Comparison of ENCODE assay signal across 8 cellular contexts in the genomic region with DNA sequence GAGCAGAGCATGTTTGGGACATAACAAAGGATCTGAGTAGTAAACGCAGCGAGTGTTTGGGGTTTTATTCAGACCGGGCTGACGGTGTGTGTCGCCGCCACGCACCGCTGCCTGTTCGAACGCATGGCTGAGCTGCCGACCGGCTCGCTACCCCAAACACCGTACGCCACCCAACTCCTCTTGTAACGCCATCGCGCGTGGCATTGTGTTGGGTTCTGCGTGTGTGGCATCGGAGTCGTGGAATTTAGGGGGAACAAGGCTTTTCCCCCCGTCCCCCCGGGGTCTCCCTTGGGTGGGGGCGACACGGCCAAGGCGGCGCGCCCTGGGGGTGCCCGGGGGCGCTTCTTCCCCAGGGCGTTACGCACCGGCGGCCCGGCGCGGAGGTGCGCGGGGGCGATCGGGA. TPM values are rescaled to one million over a fixed set of nuclear protein-coding genes. Genes with fewer than 3 reads are reported as not detected.
A peak's percentile ranks its signal among the peaks of the same experiment; 100 is the strongest.
DNase-seq lines count a peak whose midpoint lies in the region; ATAC-seq, FAIRE-seq and TF ChIP-seq lines count a peak whose summit lies in the region.

No MANE protein-coding gene starts in this region.

- RAD21 ChIA-PET in GM12878 (lab: Charles Lee; ENCODE audit: unreplicated experiment), result interaction anchor here (1.1 to 1.3 kb wide), 2 partner anchors 18 to 358 kb away, joined by 3 read pairs; no protein-coding TSS in a partner anchor

- BruUV-seq in GM12878 (replicated peaks; lab: Mats Ljungman, UMichigan), result no TSS peak

- H3K79me2 ChIP-seq in GM12878 (ENCODE audit: control insufficient read depth, insufficient read depth, low read length), result no peaks in the 10 kb centered on the region

- H3K27ac ChIP-seq in HUES64 (ENCODE audit: low read depth, low read length) (peak overlapping the region; percentile 46; the same call in 1 of the 2 replicates), GM12878 (ENCODE audit: control insufficient read depth, insufficient read depth) (no peak overlapping the region), left lung (peak overlapping the region; percentile 85 to 90), transverse colon (peak overlapping the region; percentile 82 to 95 (median 88))

- H3K4me3 ChIP-seq in HUES64 (ENCODE audit: low read length), result peak overlapping the region; percentile 71
- H3K4me3 ChIP-seq in GM12878, result peak overlapping the region; percentile 61; the same call in 1 of the 2 replicates
- H3K4me3 ChIP-seq in left lung, result peak overlapping the region; percentile 68 to 75
- peak overlapping the region; percentile 57 to 73 (median 58) for H3K4me3 ChIP-seq in transverse colon

- no peak for TF ChIP-seq POLR2A in GM12878 (IDR thresholded peaks at IDR 0.05; ENCODE audit: low read depth, low read length)
- no peak for TF ChIP-seq POLR2A in transverse colon (IDR thresholded peaks at IDR 0.05)

- ATAC-seq in GM18858 (IDR thresholded peaks at IDR 0.05; ENCODE audit: unreplicated experiment) (peak; percentile 20), GM12878 (peak; percentile 67), left lung (no peak), HG03457 (IDR thresholded peaks at IDR 0.05; ENCODE audit: unreplicated experiment) (no peak)

- TF ChIP-seq RAD21 in GM12878 (IDR thresholded peaks at IDR 0.05; ENCODE audit: insufficient read depth, low read depth, low read length), result no peak

- H3K36me3 ChIP-seq in HUES64 (ENCODE audit: insufficient read depth, low read length) (no peaks in the 10 kb centered on the region), GM12878 (ENCODE audit: control insufficient read depth in 2 of 2, insufficient read depth in 2 of 2, low read length in 1 of 2) (no peaks in the 10 kb centered on the region), left lung (no peaks in the 10 kb centered on the region), transverse colon (no peaks in the 10 kb centered on the region)

- in situ Hi-C loops in GM12878 (cut with MboI) (no loop called here), transverse colon (cut with MboI; ENCODE audit: low pct_ligation_motif_present in 1 of 4, low pct_unique_long_range_greater_than_20kb in 1 of 4, low sequenced_read_pairs in 3 of 4) (no loop called here)

- H3K27me3 ChIP-seq in HUES64 (ENCODE audit: insufficient read depth, low read length) (peaks cover 55% of the 10 kb centered on the region), GM12878 (replicated peaks in 1 of 2; ENCODE audit: control insufficient read depth in 2 of 2, insufficient read depth in 2 of 2, low read length in 1 of 2) (peaks cover 15 to 22% of the 10 kb centered on the region in 2 experiments), left lung (peaks cover 0 to 68% of the 10 kb centered on the region in 2 donors), transverse colon (peaks cover 55% of the 10 kb centered on the region)

- TF ChIP-seq CTCF in GM12878 (IDR thresholded peaks at IDR 0.05 in 2 of 3, conservative IDR thresholded peaks at IDR 0.05 in 1 of 3; ENCODE audit: control insufficient read depth in 2 of 3, extremely low read depth in 1 of 3, insufficient read depth in 1 of 3, low read depth in 3 of 3, low read length in 3 of 3) (no peak), left lung (IDR thresholded peaks at IDR 0.05) (no peak), transverse colon (IDR thresholded peaks at IDR 0.05) (no peak)

- FAIRE-seq in GM12878 (lab: Jason Lieb, UNC), result peak; percentile 38

- under 1% methylated on average over 42 of the region's 42 CpGs for WGBS in HUES64
- WGBS in GM12878 (ENCODE audit: insufficient coverage, insufficient replicate concordance, low lambda C conversion rate, missing lambda C conversion rate), result under 1% methylated on average over 23 of the region's 42 CpGs
- WGBS in transverse colon (ENCODE audit: low coverage in 1 of 2), 2 donors, result 2 to 10% methylated on average over 2 to 32 of the region's 42 CpGs

- DNase-seq in AG20443 (ENCODE audit: low spot score) (peak; percentile 26), GM12878 (ENCODE audit: low read depth, low spot score) (no peak), left lung (no peak), transverse colon (no peak), OCI-M1 (lab: John Stamatoyannopoulos, UW) (no peak)

- SMC1A ChIA-PET in GM12878 (lab: Charles Lee; ENCODE audit: uncharacterized antibody, unreplicated experiment), result interaction anchor here (1.8 kb wide), 1 partner anchor 39 kb away, joined by 8 read pairs; no protein-coding TSS in a partner anchor

- no peak overlapping the region for H2AFZ ChIP-seq in GM12878 (ENCODE audit: control insufficient read depth, low read depth, low read length)

- peaks cover 38% of the 10 kb centered on the region for H3K4me1 ChIP-seq in HUES64 (ENCODE audit: insufficient read depth, low read length)
- peaks cover 13% of the 10 kb centered on the region for H3K4me1 ChIP-seq in GM12878 (ENCODE audit: control insufficient read depth, insufficient read depth, low read length)
- H3K4me1 ChIP-seq in left lung, result peaks cover 7 to 39% of the 10 kb centered on the region in 2 donors
- peaks cover 0 to 37% (median 9%) of the 10 kb centered on the region in 4 donors for H3K4me1 ChIP-seq in transverse colon

- intact Hi-C loops in GM12878 (cut with micrococcal nuclease; ENCODE audit: unreplicated experiment) (loop anchor here (5.0 kb wide), 1 partner anchor 85 kb away; no protein-coding TSS in a partner anchor), left lung (cut with DNase I) (loop anchor here in 1 of 2 donors (10.0 kb wide), 1 partner anchor 1357 kb away; no protein-coding TSS in a partner anchor), transverse colon (cut with DNase I; ENCODE audit: low total_unique reads) (loop anchor here (10.0 kb wide), 2 partner anchors 53 to 83 kb away; no protein-coding TSS in a partner anchor)

- H3K9ac ChIP-seq in HUES64 (ENCODE audit: low read depth, low read length), result peak overlapping the region; percentile 82
- H3K9ac ChIP-seq in GM12878 (ENCODE audit: control insufficient read depth, insufficient read depth, low read length), result no peak overlapping the region; the same call in 1 of the 2 replicates

- POLR2A ChIA-PET in GM12878 (lab: Charles Lee), result no interaction called here

- CTCF ChIA-PET in GM12878 (lab: Yijun Ruan, JAX), result interaction anchor here (1.0 to 2.0 kb wide), 4 partner anchors 12 to 244 kb away, joined by 3 to 10 read pairs (median 4); no protein-coding TSS in a partner anchor

- TF ChIP-seq EP300 in GM12878 (IDR thresholded peaks at IDR 0.05; ENCODE audit: borderline replicate concordance in 1 of 2, control insufficient read depth in 1 of 2, low read depth in 2 of 2, low read length in 2 of 2) (no peak), transverse colon (IDR thresholded peaks at IDR 0.05; ENCODE audit: low read depth) (no peak)

- peak overlapping the region; percentile 89 for H3K4me2 ChIP-seq in GM12878 (ENCODE audit: control insufficient read depth, insufficient read depth)

- H3K9me3 ChIP-seq in HUES64 (ENCODE audit: insufficient read depth, low read depth, low read length) (no peaks in the 10 kb centered on the region), GM12878 (replicated peaks; ENCODE audit: control insufficient read depth, insufficient read depth, low read length) (no peaks in the 10 kb centered on the region), left lung (no peaks in the 10 kb centered on the region), transverse colon (no peaks in the 10 kb centered on the region)

- H4K20me1 ChIP-seq in GM12878 (ENCODE audit: control insufficient read depth, insufficient read depth), result no peaks in the 10 kb centered on the region

TF ChIP-seq in GM12878, 131 proteins besides CTCF, POLR2A, EP300 and RAD21:
- TF ChIP-seq ZNF24 (IDR thresholded peaks at IDR 0.05) (no peak), PAX5 (IDR thresholded peaks at IDR 0.05; ENCODE audit: borderline replicate concordance, low read depth, low read length) (peak; percentile 98), IKZF1 (conservative IDR thresholded peaks at IDR 0.05) (0 out of 2 replicates have a peak, but pooled peaks have one; percentile 9), NRF1 (conservative IDR thresholded peaks at IDR 0.05; ENCODE audit: low read depth, low read length) (no peak), HDAC6 (IDR thresholded peaks at IDR 0.05; ENCODE audit: unreplicated experiment) (peak; percentile 84), EZH2 (IDR thresholded peaks at IDR 0.05; ENCODE audit: borderline replicate concordance, control insufficient read depth, low read depth, low read length) (0 out of 2 replicates have a peak, but pooled peaks have one; percentile 35), CBX5 (IDR thresholded peaks at IDR 0.05; ENCODE audit: low read depth) (no peak), SUZ12 (IDR thresholded peaks at IDR 0.05; ENCODE audit: unreplicated experiment) (peak; percentile 54)

RNA-seq across cellular contexts. Expression of a gene that starts 0.5 kb away (rescaled TPM):
- 27.1 TPM for polyA plus RNA-seq in HUES64 (2013, experiment 1 of 2)
- polyA plus RNA-seq in HUES64 (2013, experiment 2 of 2), result 29.0 TPM
- 4.2 and 4.6 TPM in 2 replicates for total RNA-seq in GM12878 (2013; cell fraction: nucleolus; rRNA removed)
- 0.49 and 0.68 TPM in 2 replicates for total RNA-seq in GM12878 (2014; rRNA removed)
- total RNA-seq in GM12878 (2014; rRNA removed; fragmentation: Illumina TruSeq; extraction: Trizol), result 0.32 and 0.63 TPM in 2 replicates
- total RNA-seq in GM12878 (2021), result 0.93 and 1.2 TPM in 2 replicates
- polyA plus RNA-seq in GM12878 (2011; ENCODE audit: low read depth), result 0.51 TPM
- polyA plus RNA-seq in GM12878 (2011; rRNA removed), result 0.16 and 0.39 TPM in 2 replicates
- 0.10 and 0.27 TPM in 2 replicates for polyA plus RNA-seq in GM12878 (2011; cell fraction: cytosol; rRNA removed)
- 0.25 and 0.37 TPM in 2 replicates for polyA plus RNA-seq in GM12878 (2011; cell fraction: nucleus; rRNA removed)
- polyA plus RNA-seq in GM12878 (2012), result 0.95 and 1.4 TPM in 2 replicates
- 0.43 and 0.73 TPM in 2 replicates for polyA plus RNA-seq in GM12878 (2014; fragmentation: Illumina TruSeq; extraction: Trizol)
- polyA plus RNA-seq in GM12878 (2014; fragmentation: Nextera tagmentation; extraction: Ambion mirVana), result under 1 TPM; 0.06 to 0.22 TPM
- polyA plus RNA-seq in GM12878 (2014; rRNA removed), result 0.22 and 0.44 TPM in 2 replicates
- under 1 TPM; 0.14 to 0.52 TPM for polyA plus RNA-seq in GM12878 (2016; fragmentation: Nextera tagmentation; extraction: Ambion mirVana)
- 0.37 and 0.57 TPM in 2 replicates for polyA minus RNA-seq in GM12878 (2011; rRNA and poly(A)+ RNA removed)
- not detected in 2 replicates for polyA minus RNA-seq in GM12878 (2011; cell fraction: cytosol; rRNA and poly(A)+ RNA removed)
- 0.12 and 0.38 TPM in 2 replicates for polyA minus RNA-seq in GM12878 (2011; cell fraction: nucleus; rRNA and poly(A)+ RNA removed)
- 100 to 1,000 TPM in 1 of 2 donors, 10 to 100 TPM in 1; 75.7 to 122 TPM for total RNA-seq in left lung
- total RNA-seq in transverse colon, result 100 to 1,000 TPM in 1 of 4 donors, 10 to 100 TPM in 3; 35.1 to 146 (median 63.9) TPM

Comparison
In these comparisons a context has a peak if more than half of its experiments do, and no peak if none do; other contexts are left out.
1. ATAC-seq: peak in GM18858 (single experiment) and GM12878 (single experiment); none in left lung (single experiment) and HG03457 (single experiment).
2. RNA of a gene that starts 0.5 kb away (total RNA-seq): 75.7 to 122 TPM in left lung and 35.1 to 146 TPM in transverse colon; 0.32 to 4.6 TPM in GM12878; every median in the first group is over 4 times any median in the second.
3. Peak in every context shown above with its lines, with median percentiles within 50 percentile points of each other: H3K4me3 ChIP-seq.